Comparison of ENCODE assay signal across 8 cellular contexts in the genomic region with DNA sequence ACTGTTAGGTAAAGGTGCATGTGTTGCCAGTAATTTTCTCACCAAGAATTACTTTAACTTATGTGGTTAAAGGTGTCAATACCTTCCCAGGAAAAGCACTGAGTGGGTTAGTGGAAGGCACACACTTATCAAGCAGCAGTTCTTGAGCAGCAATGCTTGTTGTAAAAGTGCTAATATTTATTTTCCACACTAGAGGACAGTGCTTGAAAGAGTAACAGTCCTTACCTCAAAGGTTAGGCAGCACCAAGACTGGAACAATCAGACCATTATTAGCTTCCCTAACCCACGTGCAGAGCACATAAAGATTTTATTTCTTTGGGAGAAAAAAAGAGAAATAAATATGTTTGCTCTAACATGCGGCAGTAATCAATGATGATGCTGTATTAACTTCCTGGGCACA. TPM values are rescaled to one million over a fixed set of nuclear protein-coding genes. Genes with fewer than 3 reads are reported as not detected.
DNase-seq lines count a peak whose midpoint lies in the region; ATAC-seq and TF ChIP-seq lines count a peak whose summit lies in the region.

No MANE protein-coding gene starts in this region.

- H3K4me3 ChIP-seq in epithelial cell of proximal tubule (ENCODE audit: low read depth, low read length): no peak overlapping the region

- DNase-seq in DMS 273 (lab: John Stamatoyannopoulos, UW; ENCODE audit: unreplicated experiment) (peak; percentile 41), DMS 273 treated with DMSO at 0.1 percent for 48 hours (lab: John Stamatoyannopoulos, UW) (no peak), NCI-H2107 treated with DMSO at 0.1 percent for 48 hours (lab: John Stamatoyannopoulos, UW; ENCODE audit: unreplicated experiment) (peak; percentile 49), epithelial cell of proximal tubule (ENCODE audit: low read depth) (no peak), sciatic nerve (ENCODE audit: low spot score) (no peak)
- DNase-seq in activated CD4-positive, alpha-beta T cell treated with anti-CD3 and anti-CD28 coated beads, Interleukin-2, amount 50 U/mL, for 48 hours: no peak
- DNase-seq in activated CD4-positive, CD25-positive, alpha-beta regulatory T cell treated with anti-CD3 and anti-CD28 coated beads, Interleukin-2, amount 50 U/mL, for 72 hours: no peak

- peak; percentile 90 for ATAC-seq in sciatic nerve
- no peak for ATAC-seq in HG02678 (IDR thresholded peaks at IDR 0.05; ENCODE audit: unreplicated experiment)

- intact Hi-C loops in sciatic nerve (cut with DNase I): no loop called here

- TF ChIP-seq CTCF in epithelial cell of proximal tubule (conservative IDR thresholded peaks at IDR 0.05; ENCODE audit: low read depth, low read length): peak; percentile 49

RNA-seq across cellular contexts. Expression of a gene that starts 48.8 kb away (rescaled TPM):
- total RNA-seq in epithelial cell of proximal tubule: 20.1 and 42.0 TPM in 2 replicates
- total RNA-seq in sciatic nerve: 58.6 TPM

Comparison
In these comparisons a context has a peak if more than half of its experiments do, and no peak if none do; other contexts are left out.
1. DNase-seq: peak in DMS 273 (single experiment) and NCI-H2107 treated with DMSO at 0.1 percent for 48 hours (single experiment); none in DMS 273 treated with DMSO at 0.1 percent for 48 hours (single experiment), epithelial cell of proximal tubule (single experiment), sciatic nerve (single experiment), activated CD4-positive, alpha-beta T cell treated with anti-CD3 and anti-CD28 coated beads, Interleukin-2, amount 50 U/mL, for 48 hours (0 of 2) and activated CD4-positive, CD25-positive, alpha-beta regulatory T cell treated with anti-CD3 and anti-CD28 coated beads, Interleukin-2, amount 50 U/mL, for 72 hours (single experiment).